Comparison of ENCODE assay signal across 18 cellular contexts in the genomic region with DNA sequence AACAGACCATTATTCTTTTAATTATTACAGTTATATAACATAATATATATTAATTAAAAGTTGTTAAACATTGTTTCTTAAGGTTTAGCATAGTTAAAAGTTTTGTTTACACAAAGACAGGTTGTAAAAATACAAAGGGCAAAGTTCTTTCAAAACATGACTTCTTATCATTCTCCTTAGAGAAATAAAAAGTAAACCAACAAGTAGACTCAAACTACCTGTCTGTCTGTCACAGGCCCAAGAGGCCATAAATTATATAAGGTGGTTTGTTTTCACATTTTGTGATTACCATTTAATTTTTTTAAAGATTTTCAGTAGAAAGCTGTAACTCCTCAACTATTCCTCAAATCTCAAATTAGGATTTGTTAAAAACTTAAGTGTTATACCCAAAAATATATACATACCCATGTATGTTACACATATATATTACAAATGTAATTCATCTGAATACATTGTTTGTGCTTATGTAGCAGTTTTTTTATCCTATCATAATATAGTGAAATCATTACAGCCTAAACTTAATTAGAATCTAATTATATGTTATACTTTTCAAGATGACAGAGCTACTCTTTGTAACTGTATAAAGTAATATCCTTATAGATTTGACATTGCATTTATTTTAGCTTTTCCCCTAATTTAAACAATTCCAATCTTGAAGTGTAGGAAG.
"Had no signal": no experiment of that assay in that cellular context is flagged by ENCODE, and none has a peak within 500 bp of the region (broad histone marks: within the 10 kb centered on the region; RNA-seq: fewer than 3 reads in every experiment).

No MANE protein-coding gene starts in this region.

- H3K27me3 ChIP-seq: colonic mucosa, foreskin keratinocyte, neutrophil, sigmoid colon, spleen, thyroid gland had no signal

- H3K36me3 Mint-ChIP-seq: brain; natural killer cell treated with Interleukin-12 subunit alpha and Interleukin-12 subunit beta and Interleukin-15 and Interleukin-18, amount 100 ng/mL, for 72 hours had no signal

- H3K27ac ChIP-seq: colonic mucosa, foreskin keratinocyte, lower lobe of right lung, neutrophil, sigmoid colon had no signal

- ATAC-seq: foreskin keratinocyte; lower lobe of right lung; natural killer cell treated with Interleukin-12 subunit alpha and Interleukin-12 subunit beta and Interleukin-15 and Interleukin-18, amount 100 ng/mL, for 72 hours had no signal

- H3K4me3 ChIP-seq: colonic mucosa, lower lobe of right lung, sigmoid colon, spleen, thyroid gland had no signal

- H3K27ac Mint-ChIP-seq: activated CD4-positive, alpha-beta T cell treated with anti-CD3 and anti-CD28 coated beads, Interleukin-2, amount 10 ng/mL, durations not matched to agents 24 days and 14 days; activated CD8-positive, alpha-beta T cell treated with anti-CD3 and anti-CD28 coated beads for 36 hours; activated naive CD4-positive, alpha-beta T cell treated with anti-CD3 and anti-CD28 coated beads for 36 hours; activated T-helper 2 cell treated with anti-CD3 and anti-CD28 coated beads, Interferon-gamma antibody, Interleukin-2, Interleukin-4, amounts not matched to agents 10 μg/mL and 5 μg/mL and 100 μg/mL, durations not matched to agents 14 hours and 24 hours and 36 hours; brain; endodermal cell; natural killer cell treated with Interleukin-12 subunit alpha and Interleukin-12 subunit beta and Interleukin-15 and Interleukin-18, amount 100 ng/mL, for 72 hours had no signal

- H3K9me3 ChIP-seq: colonic mucosa, lower lobe of right lung, neutrophil, sigmoid colon, spleen, thyroid gland had no signal

- H3K4me1 ChIP-seq: lower lobe of right lung, sigmoid colon had no signal

- H3K4me1 Mint-ChIP-seq: activated CD4-positive, alpha-beta T cell treated with anti-CD3 and anti-CD28 coated beads, Interleukin-2, amount 10 ng/mL, durations not matched to agents 24 days and 14 days had no signal

- H3K4me3 Mint-ChIP-seq: activated CD4-positive, alpha-beta T cell treated with anti-CD3 and anti-CD28 coated beads, Interleukin-2, amount 10 ng/mL, durations not matched to agents 24 days and 14 days; activated CD8-positive, alpha-beta T cell treated with anti-CD3 and anti-CD28 coated beads for 36 hours; activated naive CD4-positive, alpha-beta T cell treated with anti-CD3 and anti-CD28 coated beads for 36 hours; brain; endodermal cell; natural killer cell treated with Interleukin-12 subunit alpha and Interleukin-12 subunit beta and Interleukin-15 and Interleukin-18, amount 100 ng/mL, for 72 hours had no signal

- H3K27me3 Mint-ChIP-seq: activated CD4-positive, alpha-beta T cell treated with anti-CD3 and anti-CD28 coated beads, Interleukin-2, amount 10 ng/mL, durations not matched to agents 24 days and 14 days; activated CD8-positive, alpha-beta T cell treated with anti-CD3 and anti-CD28 coated beads for 36 hours; natural killer cell treated with Interleukin-12 subunit alpha and Interleukin-12 subunit beta and Interleukin-15 and Interleukin-18, amount 100 ng/mL, for 72 hours had no signal

- H3K36me3 ChIP-seq: colonic mucosa, lower lobe of right lung, neutrophil, sigmoid colon, spleen, thyroid gland had no signal

- H3K9me3 Mint-ChIP-seq: activated CD4-positive, alpha-beta T cell treated with anti-CD3 and anti-CD28 coated beads, Interleukin-2, amount 10 ng/mL, durations not matched to agents 24 days and 14 days; activated CD8-positive, alpha-beta T cell treated with anti-CD3 and anti-CD28 coated beads for 36 hours; activated naive CD4-positive, alpha-beta T cell treated with anti-CD3 and anti-CD28 coated beads for 36 hours; activated T-helper 2 cell treated with anti-CD3 and anti-CD28 coated beads, Interferon-gamma antibody, Interleukin-2, Interleukin-4, amounts not matched to agents 10 μg/mL and 5 μg/mL and 100 μg/mL, durations not matched to agents 14 hours and 24 hours and 36 hours; brain; endodermal cell; natural killer cell treated with Interleukin-12 subunit alpha and Interleukin-12 subunit beta and Interleukin-15 and Interleukin-18, amount 100 ng/mL, for 72 hours had no signal

- DNase-seq: activated CD4-positive, alpha-beta T cell treated with anti-CD3 and anti-CD28 coated beads, Interleukin-2, amount 10 ng/mL, durations not matched to agents 24 days and 14 days; activated T-cell treated with anti-CD3 and anti-CD28 coated beads, Interleukin-2, amount 50 U/mL, for 1 hour; central memory CD4-positive, alpha-beta T cell; colonic mucosa; endodermal cell; hippocampal formation; lower lobe of right lung; sigmoid colon; spleen; stimulated activated CD8-positive, alpha-beta memory T cell treated with anti-CD3 and anti-CD28 coated beads, Interleukin-4, amount 100 ng/mL, for 48 hours; thyroid gland had no signal
